ENCODE assay signal across 7 cellular contexts in genomic region chr5:38113880-38114279, GRCh38.
"Had no signal": no experiment of that assay in that cellular context is flagged by ENCODE, and none has a peak within 500 bp of the region (broad histone marks: within the 10 kb centered on the region; RNA-seq: fewer than 3 reads in every experiment).

No MANE protein-coding gene starts in this region.

- ATAC-seq: HCT116 had no signal

- DNase-seq: GOT3, H7, HFFc6 had no signal

- H3K4me3 ChIP-seq: HAP-1 had no signal

- H3K4me1 ChIP-seq: HAP-1 had no signal

- H3K9me3 Mint-ChIP-seq: HFFc6, IgD-negative memory B cell had no signal

- H3K27ac Mint-ChIP-seq: HFFc6, IgD-negative memory B cell had no signal

- H3K36me3 ChIP-seq: HAP-1 had no signal

- H3K9me3 ChIP-seq: HAP-1 had no signal

- H3K27ac ChIP-seq: HL-60 had no signal

- H3K36me3 Mint-ChIP-seq: IgD-negative memory B cell had no signal

- H3K4me1 Mint-ChIP-seq: IgD-negative memory B cell had no signal

- H3K4me3 Mint-ChIP-seq: HFFc6 had no signal
